ENCODE assay signal across 8 cellular contexts in the genomic region with DNA sequence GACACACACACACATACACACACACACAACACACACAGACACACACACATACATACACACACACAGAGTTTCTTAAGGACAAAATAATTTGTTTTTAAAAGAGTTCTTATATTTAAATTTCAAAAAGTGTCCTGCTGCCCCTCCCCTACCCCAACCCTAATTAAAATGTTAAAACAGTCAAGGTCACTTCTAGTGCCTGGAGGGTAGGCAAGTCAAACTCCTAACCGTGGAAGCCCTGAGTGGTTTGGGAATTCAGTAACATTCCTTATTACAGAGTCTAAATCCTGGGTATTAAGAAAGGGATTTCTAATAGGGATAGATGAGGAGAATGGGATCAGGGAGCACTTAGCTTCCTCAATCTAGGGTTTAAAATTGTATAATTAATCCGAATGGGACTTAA.
"Had no signal": no experiment of that assay in that cellular context is flagged by ENCODE, and none has a peak within 500 bp of the region (broad histone marks: within the 10 kb centered on the region; RNA-seq: fewer than 3 reads in every experiment).

No MANE protein-coding gene starts in this region.

- H3K4me3 Mint-ChIP-seq: IgD-negative memory B cell had no signal

- H3K27ac Mint-ChIP-seq: IgD-negative memory B cell had no signal

- DNase-seq: GM23248, H7, HCEC 1CT, KBM-7 had no signal

- H3K4me1 Mint-ChIP-seq: IgD-negative memory B cell had no signal

- H3K27me3 Mint-ChIP-seq: IgD-negative memory B cell had no signal

- H3K4me3 ChIP-seq: GM23248 had no signal

- ATAC-seq: HepG2 had no signal

- H3K36me3 Mint-ChIP-seq: IgD-negative memory B cell had no signal

- H3K27ac ChIP-seq: GM23248, HL-60, KMS-11 had no signal

- H2AFZ ChIP-seq: GM23248 had no signal

- H3K4me2 ChIP-seq: KMS-11 had no signal

- FAIRE-seq: HepG2 had no signal

- H3K9ac ChIP-seq: GM23248, KMS-11 had no signal
